24 cellular contexts compared by ENCODE assay signal in the genomic region with DNA sequence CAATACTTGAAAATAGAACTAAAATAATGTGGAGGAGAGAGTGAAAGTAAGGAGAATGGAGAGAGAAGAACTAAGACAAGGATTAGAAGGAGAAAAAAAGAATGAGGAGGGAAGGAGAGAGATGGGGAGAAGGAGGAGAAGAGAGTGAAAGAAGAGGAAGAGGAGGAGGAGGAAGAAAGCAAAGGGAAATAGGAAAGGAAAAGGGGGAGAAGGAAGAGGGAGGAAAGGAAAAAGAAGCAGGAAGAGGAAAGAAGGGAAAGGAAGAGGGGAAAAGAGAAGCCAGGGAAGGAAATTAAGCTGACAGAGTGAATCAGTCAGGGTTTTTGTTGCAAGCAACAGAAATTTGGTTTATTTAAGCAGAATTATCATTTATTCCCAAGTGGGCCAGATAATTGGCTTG.
DNase-seq lines count a peak whose midpoint lies in the region; ATAC-seq, FAIRE-seq and TF ChIP-seq lines count a peak whose summit lies in the region.
"Had no signal": no experiment of that assay in that cellular context is flagged by ENCODE, and none has a peak within 500 bp of the region (broad histone marks: within the 10 kb centered on the region; RNA-seq: fewer than 3 reads in every experiment).

No MANE protein-coding gene starts in this region.

- no peaks in the 10 kb centered on the region for H3K9me1 ChIP-seq in K562 (ENCODE audit: control insufficient read depth, insufficient read depth, low read length)

- POLR2A ChIA-PET in activated naive CD8-positive, alpha-beta T cell treated with anti-CD3 and anti-CD28 coated beads, Interleukin-2, amount 10 ng/mL, durations not matched to agents 7 days and 5 days (lab: Charles Lee), result no interaction called here
- POLR2A ChIA-PET in K562 (lab: Yijun Ruan, JAX), result interaction anchor here (1.4 kb wide), 1 partner anchor 10 kb away, joined by 7 read pairs; no protein-coding TSS in a partner anchor

- peaks cover 1% of the 10 kb centered on the region; the same call in 1 of the 2 replicates for H3K9me3 ChIP-seq in K562 (replicated peaks; ENCODE audit: control insufficient read depth, insufficient read depth, low read depth, low read length)
- no peaks in the 10 kb centered on the region for H3K9me3 ChIP-seq in vagina
- H3K9me3 ChIP-seq: BLaER1 treated with 17β-estradiol and CSF1 and Interleukin-3, amounts not matched to agents 10 nM and 100 nM; MG63; SJSA1 had no signal

- H3K4me3 ChIP-seq in K562 (no peak overlapping the region), vagina (no peak overlapping the region), H7 (ENCODE audit: insufficient read depth, low read depth, low read length) (no peak overlapping the region)
- H3K4me3 ChIP-seq: BLaER1 treated with 17β-estradiol and CSF1 and Interleukin-3, amounts not matched to agents 10 nM and 100 nM; MG63; SJSA1 had no signal

- H2AFZ ChIP-seq in K562 (ENCODE audit: low read depth, low read length), result peak overlapping the region; percentile 78

- ATAC-seq in activated naive CD8-positive, alpha-beta T cell treated with anti-CD3 and anti-CD28 coated beads, Interleukin-2, amount 10 ng/mL, durations not matched to agents 7 days and 5 days (ENCODE audit: low read depth), result no peak
- ATAC-seq in K562, result no peak
- ATAC-seq in naive B cell (ENCODE audit: low read depth in 2 of 2), result no peak
- ATAC-seq: HCT116 had no signal

- H3K27ac ChIP-seq in K562 (ENCODE audit: extremely low read depth, low read depth, low read length) (peak overlapping the region; percentile 61; the same call in 1 of the 3 replicates), vagina (peak overlapping the region; percentile 18)
- H3K27ac ChIP-seq: 22Rv1; BLaER1 treated with 17β-estradiol and CSF1 and Interleukin-3, amounts not matched to agents 10 nM and 100 nM; SJSA1 had no signal

- TF ChIP-seq EP300 in K562 (IDR thresholded peaks at IDR 0.05; ENCODE audit: low read length), result no peak

- no peaks in the 10 kb centered on the region for H3K36me3 ChIP-seq in K562 (ENCODE audit: control insufficient read depth, insufficient read depth, low read length)
- H3K36me3 ChIP-seq in vagina, result no peaks in the 10 kb centered on the region
- H3K36me3 ChIP-seq in H7 (replicated peaks; ENCODE audit: control insufficient read depth, insufficient read depth, low read length), result no peaks in the 10 kb centered on the region
- H3K36me3 ChIP-seq: BLaER1 treated with 17β-estradiol and CSF1 and Interleukin-3, amounts not matched to agents 10 nM and 100 nM; MG63; SJSA1 had no signal

- no peak for DNase-seq in activated naive CD8-positive, alpha-beta T cell treated with anti-CD3 and anti-CD28 coated beads, Interleukin-2, amount 10 ng/mL, durations not matched to agents 7 days and 5 days
- no peak for DNase-seq in activated naive CD8-positive, alpha-beta T cell treated with anti-CD3 and anti-CD28 coated beads for 36 hours
- DNase-seq in K562 (ENCODE audit: extremely low read depth in 1 of 4, low spot score in 3 of 4) (no peak), naive B cell (no peak), vagina (ENCODE audit: extremely low spot score in 2 of 2) (no peak), H7 (no peak), erythroblast (lab: John Stamatoyannopoulos, UW) (no peak), HT-29 (ENCODE audit: low spot score) (no peak)
- DNase-seq: ACHN; CD4-positive, alpha-beta memory T cell; DMS153; Karpas-422; MG63; NCI-H1048; NCI-H1417 treated with DMSO at 0.1 percent for 48 hours; NCI-H187; NCI-H446 treated with DMSO at 0.1 percent for 48 hours; NCI-H526 treated with DMSO at 0.1 percent for 48 hours had no signal

- no peak overlapping the region for H3K9ac ChIP-seq in K562 (ENCODE audit: insufficient read depth in 1 of 2, low read depth in 2 of 2, low read length in 2 of 2)
- H3K9ac ChIP-seq: BLaER1 treated with 17β-estradiol and CSF1 and Interleukin-3, amounts not matched to agents 10 nM and 100 nM had no signal

- TF ChIP-seq RAD21 in K562 (CRISPR knock-in tag; conservative IDR thresholded peaks at IDR 0.05 in 1 of 2, IDR thresholded peaks at IDR 0.05 in 1 of 2), result no peak

- intact Hi-C loops in K562 (cut with micrococcal nuclease) (no loop called here), vagina (cut with DNase I) (no loop called here)

- no peak for FAIRE-seq in K562 (lab: Jason Lieb, UNC)
- FAIRE-seq: RCC 7860 had no signal

- BruUV-seq in K562 (replicated peaks; lab: Mats Ljungman, UMichigan), result no TSS peak

- in situ Hi-C loops in K562 (cut with MboI), result no loop called here

- peak overlapping the region; percentile 31 for H3K27ac Mint-ChIP-seq in activated naive CD8-positive, alpha-beta T cell treated with anti-CD3 and anti-CD28 coated beads, Interleukin-2, amount 10 ng/mL, durations not matched to agents 7 days and 5 days
- no peak overlapping the region for H3K27ac Mint-ChIP-seq in activated naive CD8-positive, alpha-beta T cell treated with anti-CD3 and anti-CD28 coated beads for 36 hours
- peak overlapping the region in 3 of 6 donors; percentile 60 to 93 (median 76) for H3K27ac Mint-ChIP-seq in naive B cell

- H3K79me2 ChIP-seq in K562 (ENCODE audit: control insufficient read depth, insufficient read depth, low read length), result no peaks in the 10 kb centered on the region

- no peak for TF ChIP-seq POLR2A in K562 (conservative IDR thresholded peaks at IDR 0.05)
- no peak for TF ChIP-seq POLR2A in vagina (IDR thresholded peaks at IDR 0.05)
- TF ChIP-seq POLR2A in erythroblast (IDR thresholded peaks at IDR 0.05; ENCODE audit: low read length), result no peak

- no peak overlapping the region for H3K4me3 Mint-ChIP-seq in activated naive CD8-positive, alpha-beta T cell treated with anti-CD3 and anti-CD28 coated beads, Interleukin-2, amount 10 ng/mL, durations not matched to agents 7 days and 5 days
- H3K4me3 Mint-ChIP-seq in activated naive CD8-positive, alpha-beta T cell treated with anti-CD3 and anti-CD28 coated beads for 36 hours, result no peak overlapping the region
- peak overlapping the region in 6 of 8 donors; percentile 29 to 89 (median 36) for H3K4me3 Mint-ChIP-seq in naive B cell
- H3K4me3 Mint-ChIP-seq: CD4-positive, alpha-beta memory T cell; IgD-negative memory B cell had no signal

- no peak overlapping the region; the same call in 1 of the 2 replicates for H3K4me2 ChIP-seq in K562 (ENCODE audit: insufficient read depth, low read length)
- H3K4me2 ChIP-seq: BLaER1 treated with 17β-estradiol and CSF1 and Interleukin-3, amounts not matched to agents 10 nM and 100 nM had no signal

- H3K4me1 Mint-ChIP-seq in activated naive CD8-positive, alpha-beta T cell treated with anti-CD3 and anti-CD28 coated beads, Interleukin-2, amount 10 ng/mL, durations not matched to agents 7 days and 5 days, result peaks cover 10% of the 10 kb centered on the region
- H3K4me1 Mint-ChIP-seq in activated naive CD8-positive, alpha-beta T cell treated with anti-CD3 and anti-CD28 coated beads for 36 hours, result peaks cover 14% of the 10 kb centered on the region
- peaks cover 25 to 31% (median 29%) of the 10 kb centered on the region in 3 donors for H3K4me1 Mint-ChIP-seq in naive B cell

- TF ChIP-seq CTCF in K562 (IDR thresholded peaks at IDR 0.05 in 2 of 3, conservative IDR thresholded peaks at IDR 0.05 in 1 of 3; ENCODE audit: insufficient read depth in 2 of 3, low read depth in 1 of 3, low read length in 3 of 3) (no peak), vagina (IDR thresholded peaks at IDR 0.05) (no peak)

- peaks cover 16 to 51% of the 10 kb centered on the region in 2 experiments for H3K4me1 ChIP-seq in K562 (replicated peaks in 1 of 2; ENCODE audit: control insufficient read depth in 2 of 2, insufficient read depth in 2 of 2, low read length in 2 of 2)
- peaks cover 23% of the 10 kb centered on the region for H3K4me1 ChIP-seq in vagina
- H3K4me1 ChIP-seq: SJSA1 had no signal

- no peaks in the 10 kb centered on the region for H3K9me3 Mint-ChIP-seq in activated naive CD8-positive, alpha-beta T cell treated with anti-CD3 and anti-CD28 coated beads, Interleukin-2, amount 10 ng/mL, durations not matched to agents 7 days and 5 days
- H3K9me3 Mint-ChIP-seq in activated naive CD8-positive, alpha-beta T cell treated with anti-CD3 and anti-CD28 coated beads for 36 hours, result no peaks in the 10 kb centered on the region
- peaks cover 0 to 16% (median 2%) of the 10 kb centered on the region in 7 donors for H3K9me3 Mint-ChIP-seq in naive B cell
- H3K9me3 Mint-ChIP-seq: CD4-positive, alpha-beta memory T cell; IgD-negative memory B cell had no signal

- H3K36me3 Mint-ChIP-seq in activated naive CD8-positive, alpha-beta T cell treated with anti-CD3 and anti-CD28 coated beads, Interleukin-2, amount 10 ng/mL, durations not matched to agents 7 days and 5 days, result no peaks in the 10 kb centered on the region
- no peaks in the 10 kb centered on the region for H3K36me3 Mint-ChIP-seq in activated naive CD8-positive, alpha-beta T cell treated with anti-CD3 and anti-CD28 coated beads for 36 hours
- H3K36me3 Mint-ChIP-seq in naive B cell, result peaks cover 0 to 21% of the 10 kb centered on the region in 2 donors
- H3K36me3 Mint-ChIP-seq: CD4-positive, alpha-beta memory T cell had no signal

- CTCF ChIA-PET in K562 (lab: Yijun Ruan, JAX; ENCODE audit: low intra/inter-chr PET ratio), result no interaction called here

- H3K27me3 ChIP-seq in K562 (ENCODE audit: control insufficient read depth in 2 of 2, insufficient read depth in 2 of 2, low read length in 2 of 2) (no peaks in the 10 kb centered on the region), vagina (no peaks in the 10 kb centered on the region), H7 (ENCODE audit: control insufficient read depth, insufficient read depth, low read length) (no peaks in the 10 kb centered on the region)
- H3K27me3 ChIP-seq: BLaER1 treated with 17β-estradiol and CSF1 and Interleukin-3, amounts not matched to agents 10 nM and 100 nM; MG63; SJSA1 had no signal

- H3K27me3 Mint-ChIP-seq in activated naive CD8-positive, alpha-beta T cell treated with anti-CD3 and anti-CD28 coated beads, Interleukin-2, amount 10 ng/mL, durations not matched to agents 7 days and 5 days, result no peaks in the 10 kb centered on the region
- no peaks in the 10 kb centered on the region for H3K27me3 Mint-ChIP-seq in activated naive CD8-positive, alpha-beta T cell treated with anti-CD3 and anti-CD28 coated beads for 36 hours
- no peaks in the 10 kb centered on the region for H3K27me3 Mint-ChIP-seq in naive B cell
- H3K27me3 Mint-ChIP-seq: IgD-negative memory B cell had no signal

- no peaks in the 10 kb centered on the region for H4K20me1 ChIP-seq in K562 (replicated peaks; ENCODE audit: control insufficient read depth, insufficient read depth, low read length)
- H4K20me1 ChIP-seq: BLaER1 treated with 17β-estradiol and CSF1 and Interleukin-3, amounts not matched to agents 10 nM and 100 nM had no signal

TF ChIP-seq in K562, 482 proteins besides CTCF, POLR2A, EP300 and RAD21 (continues in another document):
- peak; percentile 30 for TF ChIP-seq BRD9 (IDR thresholded peaks at IDR 0.05; ENCODE audit: low read depth, partially characterized antibody)

Comparison
In these comparisons a context has a peak if more than half of its experiments do, and no peak if none do; other contexts are left out.
1. H3K4me3 Mint-ChIP-seq: peak in naive B cell (6 of 8); none in activated naive CD8-positive, alpha-beta T cell treated with anti-CD3 and anti-CD28 coated beads, Interleukin-2, amount 10 ng/mL, durations not matched to agents 7 days and 5 days (single experiment) and activated naive CD8-positive, alpha-beta T cell treated with anti-CD3 and anti-CD28 coated beads for 36 hours (single experiment).